Comparison of ENCODE assay signal across 24 cellular contexts in the genomic region with DNA sequence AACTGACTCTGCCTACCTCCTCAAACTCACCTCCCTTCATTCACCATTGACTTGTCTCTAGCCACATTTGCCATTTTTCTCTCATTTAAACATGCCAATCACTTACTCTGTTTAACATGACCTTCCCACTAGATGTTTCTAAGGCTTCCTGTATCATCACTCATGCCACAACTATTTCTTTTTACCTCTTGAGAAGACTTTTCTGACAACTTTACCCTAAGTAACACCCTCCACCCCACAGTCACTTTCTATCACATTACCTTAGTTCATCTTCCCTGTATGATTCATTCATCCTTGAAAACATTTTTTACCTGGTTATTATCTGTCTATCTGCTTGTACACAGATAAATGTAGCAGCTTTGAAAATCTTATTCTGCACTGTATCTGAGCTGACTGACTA. TPM values are rescaled to one million over a fixed set of nuclear protein-coding genes. Genes with fewer than 3 reads are reported as not detected.
"Had no signal": no experiment of that assay in that cellular context is flagged by ENCODE, and none has a peak within 500 bp of the region (broad histone marks: within the 10 kb centered on the region; RNA-seq: fewer than 3 reads in every experiment).

No MANE protein-coding gene starts in this region.

- H3K27me3 ChIP-seq: brain microvascular endothelial cell had no signal

- DNase-seq: activated CD4-positive, alpha-beta T cell treated with anti-CD3 and anti-CD28 coated beads for 48 hours; activated CD4-positive, alpha-beta T cell treated with anti-CD3 and anti-CD28 coated beads, Interleukin-2, amount 50 U/mL, for 4 hours; activated CD4-positive, CD25-positive, alpha-beta regulatory T cell treated with anti-CD3 and anti-CD28 coated beads, Interleukin-2, amount 50 U/mL, for 72 hours; activated CD8-positive, alpha-beta memory T cell treated with anti-CD3 and anti-CD28 coated beads, Interleukin-2, amount 10 ng/mL, durations not matched to agents 7 days and 5 days; activated effector memory CD4-positive, alpha-beta T cell treated with anti-CD3 and anti-CD28 coated beads, Interleukin-2, amount 50 U/mL, for 16 hours; activated naive CD4-positive, alpha-beta T cell treated with anti-CD3 and anti-CD28 coated beads for 36 hours; activated T-cell treated with anti-CD3 and anti-CD28 coated beads, Interleukin-2, amount 50 U/mL, for 4 hours; amygdala; brain microvascular endothelial cell; Karpas-422; NCI-H1092; NCI-H1417; NCI-H1694; NCI-H2029; NCI-H510A treated with DMSO at 0.1 percent for 48 hours; NCI-H69; NK-92 treated with Interleukin-12 subunit alpha and Interleukin-12 subunit beta, amount 100 ng/mL, for 24 hours; OCI-M1; SIG-M5; T-helper 17 cell; T-helper 9 cell had no signal

- ATAC-seq: activated CD8-positive, alpha-beta memory T cell treated with anti-CD3 and anti-CD28 coated beads, Interleukin-2, amount 10 ng/mL, durations not matched to agents 7 days and 5 days; activated T-cell treated with anti-CD3 and anti-CD28 coated beads, Interleukin-2, amount 50 U/mL, for 4 hours; K562; T-helper 17 cell; WTC11 had no signal

- H3K36me3 ChIP-seq: brain microvascular endothelial cell had no signal

- H3K27ac ChIP-seq: brain microvascular endothelial cell had no signal

- FAIRE-seq: K562 had no signal

- H3K4me3 ChIP-seq: K562 had no signal

RNA-seq across cellular contexts. Expression of a gene that starts 19.4 kb away (rescaled TPM):
- total RNA-seq: activated CD8-positive, alpha-beta memory T cell treated with anti-CD3 and anti-CD28 coated beads, Interleukin-2, amount 10 ng/mL, durations not matched to agents 7 days and 5 days; activated naive CD4-positive, alpha-beta T cell treated with anti-CD3 and anti-CD28 coated beads for 36 hours; activated T-cell treated with anti-CD3 and anti-CD28 coated beads, Interleukin-2, amount 50 U/mL, for 4 hours; cardiac septum; K562; T-helper 17 cell; WTC11 had no signal

RNA-seq across cellular contexts. Expression of a gene that starts 19.5 kb away (rescaled TPM):
- total RNA-seq: activated CD8-positive, alpha-beta memory T cell treated with anti-CD3 and anti-CD28 coated beads, Interleukin-2, amount 10 ng/mL, durations not matched to agents 7 days and 5 days; activated naive CD4-positive, alpha-beta T cell treated with anti-CD3 and anti-CD28 coated beads for 36 hours; activated T-cell treated with anti-CD3 and anti-CD28 coated beads, Interleukin-2, amount 50 U/mL, for 4 hours; cardiac septum; K562; T-helper 17 cell; WTC11 had no signal
